Comparison of ENCODE assay signal across 10 cellular contexts in genomic region chr5:179343021-179343781, GRCh38. TPM values are rescaled to one million over a fixed set of nuclear protein-coding genes. Genes with fewer than 3 reads are reported as not detected.
DNase-seq lines count a peak whose midpoint lies in the region; ATAC-seq and TF ChIP-seq lines count a peak whose summit lies in the region.
"Had no signal": no experiment of that assay in that cellular context is flagged by ENCODE, and none has a peak within 500 bp of the region (broad histone marks: within the 10 kb centered on the region; RNA-seq: fewer than 3 reads in every experiment).

No MANE protein-coding gene starts in this region.

- H3K9me3 Mint-ChIP-seq in activated naive CD4-positive, alpha-beta T cell treated with anti-CD3 and anti-CD28 coated beads, Interleukin-2, amount 50 U/mL, for 24 hours = no peaks in the 10 kb centered on the region
- no peaks in the 10 kb centered on the region for H3K9me3 Mint-ChIP-seq in activated naive CD4-positive, alpha-beta T cell treated with anti-CD3 and anti-CD28 coated beads, Interleukin-2, amount 50 U/mL, for 72 hours
- no peaks in the 10 kb centered on the region for H3K9me3 Mint-ChIP-seq in effector memory CD8-positive, alpha-beta T cell
- H3K9me3 Mint-ChIP-seq in type B pancreatic cell = no peaks in the 10 kb centered on the region

- no peaks in the 10 kb centered on the region for H3K79me1 ChIP-seq in mesendoderm (ENCODE audit: low read length)

- H3K18ac ChIP-seq in mesendoderm (ENCODE audit: low read length) = no peak overlapping the region

- H3K4ac ChIP-seq in mesendoderm (ENCODE audit: low read depth, low read length) = no peak overlapping the region

- H3K4me1 ChIP-seq in mesendoderm (ENCODE audit: control insufficient read depth, low read depth, low read length) = no peaks in the 10 kb centered on the region

- no peak overlapping the region for H3K23ac ChIP-seq in mesendoderm (ENCODE audit: low read length)

- H3K27ac ChIP-seq in mesendoderm (ENCODE audit: low read depth, low read length) = no peak overlapping the region

- no peak overlapping the region for H3K4me3 ChIP-seq in mesendoderm (ENCODE audit: low read length)

- no peak overlapping the region for H4K5ac ChIP-seq in mesendoderm (ENCODE audit: low read length)

- H3K56ac ChIP-seq in mesendoderm (ENCODE audit: low read length) = peak overlapping the region; percentile 8

- DNase-seq in activated naive CD4-positive, alpha-beta T cell treated with anti-CD3 and anti-CD28 coated beads, Interleukin-2, amount 50 U/mL, for 72 hours (ENCODE audit: low spot score in 2 of 2) = no peak
- DNase-seq in effector memory CD8-positive, alpha-beta T cell = no peak
- DNase-seq in mesendoderm = no peak
- DNase-seq in type B pancreatic cell (ENCODE audit: extremely low spot score, unreplicated experiment) = no peak
- no peak for DNase-seq in NCI-H1436 (lab: John Stamatoyannopoulos, UW)
- DNase-seq: NCI-H1048 had no signal

- peaks cover 4% of the 10 kb centered on the region for H3K27me3 ChIP-seq in mesendoderm (ENCODE audit: insufficient read depth, low read length, poor library complexity)

- TF ChIP-seq CTCF in type B pancreatic cell (conservative IDR thresholded peaks at IDR 0.05) = peak; percentile 13

- H2BK15ac ChIP-seq in mesendoderm (replicated peaks; ENCODE audit: low read depth) = no peak overlapping the region

- H2BK5ac ChIP-seq in mesendoderm (ENCODE audit: low read length) = no peak overlapping the region

- WGBS in mesendoderm (ENCODE audit: extremely low coverage, insufficient coverage, low lambda C conversion rate) = no CpG with 5 or more reads among the region's 24 CpGs

- no peaks in the 10 kb centered on the region for H3K36me3 ChIP-seq in mesendoderm (ENCODE audit: control insufficient read depth, insufficient read depth, low read length)

- H3K36me3 Mint-ChIP-seq in activated naive CD4-positive, alpha-beta T cell treated with anti-CD3 and anti-CD28 coated beads, Interleukin-2, amount 50 U/mL, for 24 hours = no peaks in the 10 kb centered on the region
- H3K36me3 Mint-ChIP-seq in activated naive CD4-positive, alpha-beta T cell treated with anti-CD3 and anti-CD28 coated beads, Interleukin-2, amount 50 U/mL, for 72 hours = peaks cover 0 to 9% of the 10 kb centered on the region in 2 donors
- peaks cover 3% of the 10 kb centered on the region for H3K36me3 Mint-ChIP-seq in effector memory CD8-positive, alpha-beta T cell (ENCODE audit: insufficient read depth)
- no peaks in the 10 kb centered on the region for H3K36me3 Mint-ChIP-seq in type B pancreatic cell

- ATAC-seq in activated naive CD4-positive, alpha-beta T cell treated with anti-CD3 and anti-CD28 coated beads, Interleukin-2, amount 50 U/mL, for 72 hours = no peak
- ATAC-seq in effector memory CD8-positive, alpha-beta T cell (replicated peaks) = no peak
- ATAC-seq in GM21381 (IDR thresholded peaks at IDR 0.05; ENCODE audit: unreplicated experiment) (no peak), HG02884 (IDR thresholded peaks at IDR 0.05; ENCODE audit: unreplicated experiment) (no peak)

- H2BK120ac ChIP-seq in mesendoderm (ENCODE audit: low read depth, low read length) = no peak overlapping the region

- H3K4me3 Mint-ChIP-seq in activated naive CD4-positive, alpha-beta T cell treated with anti-CD3 and anti-CD28 coated beads, Interleukin-2, amount 50 U/mL, for 24 hours = peak overlapping the region; percentile 47
- H3K4me3 Mint-ChIP-seq in effector memory CD8-positive, alpha-beta T cell = peak overlapping the region; percentile 19 to 58
- peak overlapping the region; percentile 84 for H3K4me3 Mint-ChIP-seq in type B pancreatic cell

- H3K4me1 Mint-ChIP-seq in activated naive CD4-positive, alpha-beta T cell treated with anti-CD3 and anti-CD28 coated beads, Interleukin-2, amount 50 U/mL, for 24 hours = peaks cover 9% of the 10 kb centered on the region
- H3K4me1 Mint-ChIP-seq in effector memory CD8-positive, alpha-beta T cell (ENCODE audit: low read depth in 2 of 2) = peaks cover 0 to 9% of the 10 kb centered on the region in 2 donors
- peaks cover 8% of the 10 kb centered on the region for H3K4me1 Mint-ChIP-seq in type B pancreatic cell (ENCODE audit: unreplicated experiment)

- H3K27me3 Mint-ChIP-seq in activated naive CD4-positive, alpha-beta T cell treated with anti-CD3 and anti-CD28 coated beads, Interleukin-2, amount 50 U/mL, for 24 hours = peaks cover 44% of the 10 kb centered on the region
- peaks cover 60 to 77% of the 10 kb centered on the region in 2 donors for H3K27me3 Mint-ChIP-seq in effector memory CD8-positive, alpha-beta T cell
- H3K27me3 Mint-ChIP-seq in type B pancreatic cell = peaks cover 57% of the 10 kb centered on the region

- H4K8ac ChIP-seq in mesendoderm (ENCODE audit: low read depth, low read length) = no peak overlapping the region

- no peak overlapping the region for H2AK5ac ChIP-seq in mesendoderm (ENCODE audit: low read length)

- no peak overlapping the region for H3K27ac Mint-ChIP-seq in activated naive CD4-positive, alpha-beta T cell treated with anti-CD3 and anti-CD28 coated beads, Interleukin-2, amount 50 U/mL, for 24 hours
- no peak overlapping the region for H3K27ac Mint-ChIP-seq in activated naive CD4-positive, alpha-beta T cell treated with anti-CD3 and anti-CD28 coated beads, Interleukin-2, amount 50 U/mL, for 72 hours
- H3K27ac Mint-ChIP-seq in effector memory CD8-positive, alpha-beta T cell = no peak overlapping the region
- peak overlapping the region; percentile 70 for H3K27ac Mint-ChIP-seq in type B pancreatic cell

- no peaks in the 10 kb centered on the region for H3K79me2 ChIP-seq in mesendoderm (ENCODE audit: control insufficient read depth, insufficient read depth, low read length)

- H3K9ac ChIP-seq in mesendoderm (ENCODE audit: low read length) = peak overlapping the region; percentile 35
- H3K9ac ChIP-seq: SK-N-SH had no signal

- H3K4me2 ChIP-seq in mesendoderm (ENCODE audit: low read length) = peak overlapping the region; percentile 86
- H3K4me2 ChIP-seq: SK-N-SH had no signal

RNA-seq across cellular contexts. Expression of gene ADAMTS2, which starts 2.1 kb away (rescaled TPM):
- not detected for total RNA-seq in activated naive CD4-positive, alpha-beta T cell treated with anti-CD3 and anti-CD28 coated beads, Interleukin-2, amount 50 U/mL, for 72 hours
- 0.59 TPM for polyA plus RNA-seq in mesendoderm (2013, experiment 1 of 2)
- 0.83 TPM for polyA plus RNA-seq in mesendoderm (2013, experiment 2 of 2)
- total RNA-seq in type B pancreatic cell (ENCODE audit: low replicate concordance) = 7.7 and 9.2 TPM in 2 replicates
